11 cellular contexts compared by ENCODE assay signal in genomic region chr1:109933856-109934711, GRCh38. TPM values are rescaled to one million over a fixed set of nuclear protein-coding genes. Genes with fewer than 3 reads are reported as not detected.
DNase-seq lines count a peak whose midpoint lies in the region; ATAC-seq, FAIRE-seq and TF ChIP-seq lines count a peak whose summit lies in the region.
"Had no signal": no experiment of that assay in that cellular context is flagged by ENCODE, and none has a peak within 500 bp of the region (broad histone marks: within the 10 kb centered on the region; RNA-seq: fewer than 3 reads in every experiment).

No MANE protein-coding gene starts in this region.

- H3K9me3 ChIP-seq in kidney (ENCODE audit: control insufficient read depth in 1 of 2, low read length in 2 of 2): peaks cover 0 to 5% of the 10 kb centered on the region in 2 donors
- peaks cover 8 to 17% of the 10 kb centered on the region in 2 donors for H3K9me3 ChIP-seq in transverse colon

- peaks cover 2% of the 10 kb centered on the region for H3K27me3 Mint-ChIP-seq in activated CD4-positive, alpha-beta T cell treated with anti-CD3 and anti-CD28 coated beads for 36 hours
- H3K27me3 Mint-ChIP-seq in activated CD4-positive, alpha-beta memory T cell treated with anti-CD3 and anti-CD28 coated beads, Interleukin-2, amount 10 ng/mL, durations not matched to agents 7 days and 5 days: peaks cover 19% of the 10 kb centered on the region

- intact Hi-C loops in activated CD4-positive, alpha-beta T cell treated with anti-CD3 and anti-CD28 coated beads for 36 hours (cut with DNase I, micrococcal nuclease): no loop called here
- intact Hi-C loops in kidney (cut with DNase I) (no loop called here), transverse colon (cut with DNase I; ENCODE audit: low total_unique reads) (no loop called here)

- TF ChIP-seq EP300 in transverse colon (IDR thresholded peaks at IDR 0.05; ENCODE audit: low read depth): no peak

- H3K27ac Mint-ChIP-seq in activated CD4-positive, alpha-beta T cell treated with anti-CD3 and anti-CD28 coated beads for 36 hours: no peak overlapping the region
- H3K27ac Mint-ChIP-seq in activated CD4-positive, alpha-beta memory T cell treated with anti-CD3 and anti-CD28 coated beads, Interleukin-2, amount 10 ng/mL, durations not matched to agents 7 days and 5 days: no peak overlapping the region
- H3K27ac Mint-ChIP-seq: B cell had no signal

- H3K27me3 ChIP-seq in transverse colon: no peaks in the 10 kb centered on the region

- 30 to 59% methylated on average over 2 to 10 of the region's 10 CpGs for WGBS in transverse colon (ENCODE audit: low coverage in 1 of 2), 2 donors

- peak; percentile 25 for ATAC-seq in activated CD4-positive, alpha-beta T cell treated with anti-CD3 and anti-CD28 coated beads for 36 hours
- ATAC-seq in GM21360 (IDR thresholded peaks at IDR 0.05; ENCODE audit: unreplicated experiment): no peak
- no peak for ATAC-seq in HG03354 (IDR thresholded peaks at IDR 0.05; ENCODE audit: poor library complexity, severe bottlenecking, unreplicated experiment)

- no peak overlapping the region for H3K4me3 ChIP-seq in kidney (ENCODE audit: low read length in 2 of 2)
- no peak overlapping the region for H3K4me3 ChIP-seq in transverse colon

- TF ChIP-seq POLR2A in transverse colon (IDR thresholded peaks at IDR 0.05): no peak

- H3K9me3 Mint-ChIP-seq in activated CD4-positive, alpha-beta T cell treated with anti-CD3 and anti-CD28 coated beads for 36 hours (ENCODE audit: low read depth): peaks cover 14% of the 10 kb centered on the region
- peaks cover 19% of the 10 kb centered on the region for H3K9me3 Mint-ChIP-seq in activated CD4-positive, alpha-beta memory T cell treated with anti-CD3 and anti-CD28 coated beads, Interleukin-2, amount 10 ng/mL, durations not matched to agents 7 days and 5 days

- peak; percentile 21 for DNase-seq in activated CD4-positive, alpha-beta T cell treated with anti-CD3 and anti-CD28 coated beads for 36 hours
- DNase-seq in activated CD4-positive, alpha-beta T cell treated with anti-CD3 and anti-CD28 coated beads, Interleukin-2, amount 50 U/mL, for 4 hours: no peak
- peak; percentile 54 for DNase-seq in activated CD4-positive, alpha-beta memory T cell treated with anti-CD3 and anti-CD28 coated beads, Interleukin-2, amount 10 ng/mL, durations not matched to agents 7 days and 5 days
- no peak for DNase-seq in kidney
- no peak for DNase-seq in transverse colon
- DNase-seq in RKO (ENCODE audit: low spot score): no peak
- DNase-seq: KBM-7 had no signal

- peaks cover 2% of the 10 kb centered on the region for H3K4me1 Mint-ChIP-seq in activated CD4-positive, alpha-beta T cell treated with anti-CD3 and anti-CD28 coated beads for 36 hours
- H3K4me1 Mint-ChIP-seq in activated CD4-positive, alpha-beta memory T cell treated with anti-CD3 and anti-CD28 coated beads, Interleukin-2, amount 10 ng/mL, durations not matched to agents 7 days and 5 days: peaks cover 24% of the 10 kb centered on the region
- H3K4me1 Mint-ChIP-seq: B cell had no signal

- no peak overlapping the region for H3K9ac ChIP-seq in kidney (ENCODE audit: low read length in 2 of 2)

- CTCF ChIA-PET in activated CD4-positive, alpha-beta T cell treated with anti-CD3 and anti-CD28 coated beads for 36 hours (lab: Charles Lee): no interaction called here
- CTCF ChIA-PET in activated CD4-positive, alpha-beta memory T cell treated with anti-CD3 and anti-CD28 coated beads, Interleukin-2, amount 10 ng/mL, durations not matched to agents 7 days and 5 days (lab: Charles Lee): interaction anchor here (1.8 kb wide), 1 partner anchor 157 kb away, joined by 5 read pairs; no protein-coding TSS in a partner anchor

- peaks cover 37 to 38% of the 10 kb centered on the region in 2 donors for H3K4me1 ChIP-seq in kidney (ENCODE audit: control insufficient read depth in 1 of 2, insufficient read depth in 1 of 2, low read depth in 1 of 2, low read length in 2 of 2)
- H3K4me1 ChIP-seq in transverse colon: peaks cover 25 to 60% (median 43%) of the 10 kb centered on the region in 4 donors

- peak overlapping the region; percentile 14 to 51 for H3K27ac ChIP-seq in kidney (ENCODE audit: low read depth in 2 of 2, low read length in 2 of 2)
- peak overlapping the region; percentile 59 to 80 (median 77) for H3K27ac ChIP-seq in transverse colon

- in situ Hi-C loops in transverse colon (cut with MboI; ENCODE audit: low pct_ligation_motif_present in 1 of 4, low pct_unique_long_range_greater_than_20kb in 1 of 4, low sequenced_read_pairs in 3 of 4): no loop called here

- H3K36me3 Mint-ChIP-seq in activated CD4-positive, alpha-beta T cell treated with anti-CD3 and anti-CD28 coated beads for 36 hours (ENCODE audit: low read depth): peaks cover 7% of the 10 kb centered on the region
- peaks cover 31% of the 10 kb centered on the region for H3K36me3 Mint-ChIP-seq in activated CD4-positive, alpha-beta memory T cell treated with anti-CD3 and anti-CD28 coated beads, Interleukin-2, amount 10 ng/mL, durations not matched to agents 7 days and 5 days (ENCODE audit: low read depth)

- POLR2A ChIA-PET in activated CD4-positive, alpha-beta T cell treated with anti-CD3 and anti-CD28 coated beads for 36 hours (lab: Charles Lee): no interaction called here
- POLR2A ChIA-PET in activated CD4-positive, alpha-beta memory T cell treated with anti-CD3 and anti-CD28 coated beads, Interleukin-2, amount 10 ng/mL, durations not matched to agents 7 days and 5 days (lab: Charles Lee): no interaction called here

- no peak overlapping the region for H3K4me3 Mint-ChIP-seq in activated CD4-positive, alpha-beta T cell treated with anti-CD3 and anti-CD28 coated beads for 36 hours
- no peak overlapping the region for H3K4me3 Mint-ChIP-seq in activated CD4-positive, alpha-beta memory T cell treated with anti-CD3 and anti-CD28 coated beads, Interleukin-2, amount 10 ng/mL, durations not matched to agents 7 days and 5 days
- H3K4me3 Mint-ChIP-seq: B cell had no signal

- TF ChIP-seq CTCF in kidney (IDR thresholded peaks at IDR 0.05; ENCODE audit: borderline replicate concordance, extremely low read depth, insufficient read depth) (no peak), transverse colon (IDR thresholded peaks at IDR 0.05) (no peak)

- no peak for FAIRE-seq in kidney (lab: Jason Lieb, UNC)
- FAIRE-seq: TTC549 had no signal

- peaks cover 0 to 2% of the 10 kb centered on the region in 2 donors for H3K36me3 ChIP-seq in kidney (ENCODE audit: control insufficient read depth in 1 of 2, insufficient read depth in 2 of 2, low read length in 2 of 2)
- H3K36me3 ChIP-seq in transverse colon: no peaks in the 10 kb centered on the region

RNA-seq across cellular contexts. Expression of gene CSF1, which starts 23.4 kb away (rescaled TPM):
- total RNA-seq in activated CD4-positive, alpha-beta T cell treated with anti-CD3 and anti-CD28 coated beads for 36 hours: 10 to 100 TPM; 37.7 to 44.8 TPM
- total RNA-seq in activated CD4-positive, alpha-beta memory T cell treated with anti-CD3 and anti-CD28 coated beads, Interleukin-2, amount 10 ng/mL, durations not matched to agents 7 days and 5 days: 10 to 100 TPM; 89.4 to 94.2 TPM
- total RNA-seq in kidney: 33.8 TPM
- polyA plus RNA-seq in kidney (ENCODE audit: insufficient read depth, low read depth, low replicate concordance): 11.1 TPM
- 10 to 100 TPM in 3 of 4 donors, 1 to 10 TPM in 1; 9.7 to 63.1 (median 14.4) TPM for total RNA-seq in transverse colon

RNA-seq across cellular contexts. Expression of gene AHCYL1, which starts 50.5 kb away (rescaled TPM):
- 10 to 100 TPM; 79.1 to 82.6 TPM for total RNA-seq in activated CD4-positive, alpha-beta T cell treated with anti-CD3 and anti-CD28 coated beads for 36 hours
- 10 to 100 TPM; 56.5 to 57.0 TPM for total RNA-seq in activated CD4-positive, alpha-beta memory T cell treated with anti-CD3 and anti-CD28 coated beads, Interleukin-2, amount 10 ng/mL, durations not matched to agents 7 days and 5 days
- total RNA-seq in kidney (125 TPM), transverse colon (10 to 100 TPM; 31.8 to 71.5 (median 51.3) TPM)
- 103 TPM for polyA plus RNA-seq in kidney (ENCODE audit: insufficient read depth, low read depth, low replicate concordance)

Comparison
In these comparisons a context has a peak if more than half of its experiments do, and no peak if none do; other contexts are left out.
1. DNase-seq: peak in activated CD4-positive, alpha-beta T cell treated with anti-CD3 and anti-CD28 coated beads for 36 hours (single experiment) and activated CD4-positive, alpha-beta memory T cell treated with anti-CD3 and anti-CD28 coated beads, Interleukin-2, amount 10 ng/mL, durations not matched to agents 7 days and 5 days (single experiment); none in activated CD4-positive, alpha-beta T cell treated with anti-CD3 and anti-CD28 coated beads, Interleukin-2, amount 50 U/mL, for 4 hours (0 of 2), kidney (single experiment), transverse colon (single experiment) and RKO (single experiment).